9 cellular contexts compared by ENCODE assay signal in genomic region chr2:64212346-64212745, GRCh38.
DNase-seq lines count a peak whose midpoint lies in the region; ATAC-seq and TF ChIP-seq lines count a peak whose summit lies in the region.
"Had no signal": no experiment of that assay in that cellular context is flagged by ENCODE, and none has a peak within 500 bp of the region (broad histone marks: within the 10 kb centered on the region; RNA-seq: fewer than 3 reads in every experiment).

No MANE protein-coding gene starts in this region.

- POLR2A ChIA-PET in PC-3 (lab: Charles Lee; ENCODE audit: unreplicated experiment) = no interaction called here

- no peaks in the 10 kb centered on the region for H3K79me2 ChIP-seq in PC-3 (ENCODE audit: low read length)

- peak overlapping the region in 1 of 2 donors; percentile 11 for H3K27ac Mint-ChIP-seq in effector memory CD8-positive, alpha-beta T cell

- H3K4me2 ChIP-seq in PC-3 (ENCODE audit: low read length) = no peak overlapping the region
- peak overlapping the region; percentile 43 for H3K4me2 ChIP-seq in skeletal muscle satellite cell (ENCODE audit: low read length)

- H3K4me1 ChIP-seq in PC-3 (ENCODE audit: insufficient read depth, low read length) (peaks cover 23% of the 10 kb centered on the region), skeletal muscle satellite cell (ENCODE audit: control insufficient read depth, insufficient read depth, low read length) (peaks cover 26% of the 10 kb centered on the region)

- H3F3A ChIP-seq in PC-3 (ENCODE audit: low read length, unreplicated experiment) = no peaks in the 10 kb centered on the region

- no peak overlapping the region for H3K4me3 Mint-ChIP-seq in effector memory CD8-positive, alpha-beta T cell

- H3K36me3 ChIP-seq in PC-3 (ENCODE audit: low read depth, low read length) (no peaks in the 10 kb centered on the region), skeletal muscle satellite cell (ENCODE audit: insufficient read depth, low read length) (no peaks in the 10 kb centered on the region)

- TF ChIP-seq CTCF in PC-3 (conservative IDR thresholded peaks at IDR 0.05; ENCODE audit: low read depth, low read length) = no peak

- no peak for ATAC-seq in PC-3
- peak; percentile 65 for ATAC-seq in effector memory CD8-positive, alpha-beta T cell (replicated peaks)
- no peak for ATAC-seq in HG03095 (IDR thresholded peaks at IDR 0.05; ENCODE audit: unreplicated experiment)

- H3K4me3 ChIP-seq in PC-3 (ENCODE audit: low read length) (no peak overlapping the region), skeletal muscle satellite cell (ENCODE audit: low read length) (no peak overlapping the region)

- no peaks in the 10 kb centered on the region for H3K27me3 ChIP-seq in PC-3 (ENCODE audit: low read length)
- H3K27me3 ChIP-seq in skeletal muscle satellite cell (ENCODE audit: control insufficient read depth, insufficient read depth, low read length) = peaks cover 3% of the 10 kb centered on the region

- H3K36me3 Mint-ChIP-seq in effector memory CD8-positive, alpha-beta T cell (ENCODE audit: insufficient read depth) = no peaks in the 10 kb centered on the region

- H2AFZ ChIP-seq in PC-3 (ENCODE audit: low read length) = no peak overlapping the region

- H3K9me2 ChIP-seq in PC-3 (replicated peaks; ENCODE audit: low read length) = no peaks in the 10 kb centered on the region

- intact Hi-C loops in PC-3 (cut with micrococcal nuclease) = no loop called here

- H3K27me3 Mint-ChIP-seq in effector memory CD8-positive, alpha-beta T cell = no peaks in the 10 kb centered on the region

- BruUV-seq in PC-3 (replicated peaks; lab: Mats Ljungman, UMichigan) = no TSS peak

- H3K9me3 Mint-ChIP-seq in effector memory CD8-positive, alpha-beta T cell = no peaks in the 10 kb centered on the region

- H3K27ac ChIP-seq in PC-3 (ENCODE audit: low read length) = no peak overlapping the region
- H3K27ac ChIP-seq: 22Rv1 had no signal

- DNase-seq in DMS53 (lab: John Stamatoyannopoulos, UW) = peak; percentile 40
- no peak for DNase-seq in DMS53 treated with DMSO at 0.1 percent for 48 hours (lab: John Stamatoyannopoulos, UW; ENCODE audit: unreplicated experiment)
- DNase-seq in PC-3 = peak; percentile 28
- no peak for DNase-seq in effector memory CD8-positive, alpha-beta T cell
- DNase-seq in AG20443 (ENCODE audit: low spot score) = no peak
- DNase-seq in HPDE6-E6E7 (ENCODE audit: extremely low spot score) = no peak

- peaks cover 10 to 12% of the 10 kb centered on the region in 2 donors for H3K4me1 Mint-ChIP-seq in effector memory CD8-positive, alpha-beta T cell (ENCODE audit: low read depth in 2 of 2)

- H3K9me3 ChIP-seq in PC-3 (ENCODE audit: low read length) = no peaks in the 10 kb centered on the region
- no peaks in the 10 kb centered on the region for H3K9me3 ChIP-seq in skeletal muscle satellite cell (replicated peaks; ENCODE audit: low read length)

- H4K20me1 ChIP-seq in PC-3 (ENCODE audit: low read length) = no peaks in the 10 kb centered on the region

- H3K9ac ChIP-seq in PC-3 (ENCODE audit: low read length) (no peak overlapping the region), skeletal muscle satellite cell (ENCODE audit: low read depth, low read length) (no peak overlapping the region)

- CTCF ChIA-PET in PC-3 (lab: Charles Lee) = no interaction called here

Comparison
In these comparisons a context has a peak if more than half of its experiments do, and no peak if none do; other contexts are left out.
1. DNase-seq: peak in DMS53 (single experiment) and PC-3 (single experiment); none in DMS53 treated with DMSO at 0.1 percent for 48 hours (single experiment), effector memory CD8-positive, alpha-beta T cell (0 of 3), AG20443 (single experiment) and HPDE6-E6E7 (single experiment).